In the genomic region with DNA sequence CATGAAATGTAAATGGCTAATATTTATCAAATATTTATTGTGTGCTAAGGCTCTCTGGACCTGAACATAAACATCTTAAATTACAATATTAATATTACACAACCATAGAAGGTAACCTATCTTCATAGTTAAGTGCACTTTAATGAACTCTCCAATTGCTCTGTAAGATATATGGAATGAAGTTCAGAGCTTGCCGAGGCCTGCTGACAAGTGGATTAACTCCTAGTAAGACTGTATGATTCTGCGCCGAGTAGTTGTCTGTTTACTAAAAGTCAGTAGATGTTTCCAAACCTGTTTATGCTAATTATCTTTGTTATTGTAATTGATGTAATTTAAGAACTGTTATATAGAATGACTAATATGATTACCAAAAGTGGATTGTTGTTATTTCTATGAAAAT, we compare ENCODE assay signal across 25 cellular contexts.
"Had no signal": no experiment of that assay in that cellular context is flagged by ENCODE, and none has a peak within 500 bp of the region (broad histone marks: within the 10 kb centered on the region; RNA-seq: fewer than 3 reads in every experiment).

No MANE protein-coding gene starts in this region.

- H3K27ac Mint-ChIP-seq: activated CD4-positive, alpha-beta T cell treated with anti-CD3 and anti-CD28 coated beads, Interleukin-2, amount 10 ng/mL, durations not matched to agents 7 days and 5 days; activated CD8-positive, alpha-beta memory T cell treated with anti-CD3 and anti-CD28 coated beads, Interleukin-2, amount 10 ng/mL, durations not matched to agents 7 days and 5 days; activated CD8-positive, alpha-beta T cell treated with anti-CD3 and anti-CD28 coated beads for 36 hours; activated naive CD8-positive, alpha-beta T cell treated with anti-CD3 and anti-CD28 coated beads, Interleukin-2, amount 50 U/mL, for 24 hours; mesothelial cell of epicardium; naive thymus-derived CD8-positive, alpha-beta T cell; neural progenitor cell; T-helper 2 cell treated with Interferon-gamma antibody and Interleukin-4, amounts not matched to agents 5 μg/mL and 100 μg/mL, for 36 hours had no signal

- H3K4me3 ChIP-seq: body of pancreas, esophagus squamous epithelium, left ventricle myocardium inferior, neural progenitor cell, right lobe of liver, skin epidermis, stomach, testis, vagina had no signal

- H3K36me3 Mint-ChIP-seq: activated CD8-positive, alpha-beta memory T cell treated with anti-CD3 and anti-CD28 coated beads, Interleukin-2, amount 10 ng/mL, durations not matched to agents 7 days and 5 days; mesothelial cell of epicardium; naive thymus-derived CD8-positive, alpha-beta T cell; neural progenitor cell had no signal

- H3K4me1 ChIP-seq: body of pancreas, esophagus squamous epithelium, neural progenitor cell, right lobe of liver, stomach, testis, vagina had no signal

- H3K27ac ChIP-seq: body of pancreas, esophagus squamous epithelium, left ventricle myocardium inferior, neural progenitor cell, right lobe of liver, skin epidermis, stomach, testis, vagina, WERI-Rb-1 had no signal

- H3K4me3 Mint-ChIP-seq: activated CD4-positive, alpha-beta T cell treated with anti-CD3 and anti-CD28 coated beads, Interleukin-2, amount 10 ng/mL, durations not matched to agents 7 days and 5 days; activated CD8-positive, alpha-beta memory T cell treated with anti-CD3 and anti-CD28 coated beads, Interleukin-2, amount 10 ng/mL, durations not matched to agents 7 days and 5 days; activated CD8-positive, alpha-beta T cell treated with anti-CD3 and anti-CD28 coated beads for 36 hours; activated naive CD8-positive, alpha-beta T cell treated with anti-CD3 and anti-CD28 coated beads, Interleukin-2, amount 50 U/mL, for 24 hours; mesothelial cell of epicardium; naive thymus-derived CD8-positive, alpha-beta T cell; neural progenitor cell; T-helper 2 cell treated with Interferon-gamma antibody and Interleukin-4, amounts not matched to agents 5 μg/mL and 100 μg/mL, for 36 hours had no signal

- DNase-seq: activated CD4-positive, alpha-beta T cell treated with anti-CD3 and anti-CD28 coated beads, Interleukin-2, amount 10 ng/mL, durations not matched to agents 7 days and 5 days; activated CD4-positive, CD25-positive, alpha-beta regulatory T cell treated with anti-CD3 and anti-CD28 coated beads, Interleukin-2, amount 50 U/mL, for 72 hours; activated CD8-positive, alpha-beta memory T cell treated with anti-CD3 and anti-CD28 coated beads, Interleukin-2, amount 10 ng/mL, durations not matched to agents 7 days and 5 days; activated CD8-positive, alpha-beta T cell treated with anti-CD3 and anti-CD28 coated beads for 36 hours; activated effector memory CD4-positive, alpha-beta T cell treated with anti-CD3 and anti-CD28 coated beads, Interleukin-2, amount 50 U/mL, for 16 hours; activated naive CD4-positive, alpha-beta T cell treated with anti-CD3 and anti-CD28 coated beads, Interleukin-2, amount 50 U/mL, for 16 hours; activated naive CD8-positive, alpha-beta T cell treated with anti-CD3 and anti-CD28 coated beads, Interleukin-2, amount 50 U/mL, for 24 hours; activated T-cell treated with anti-CD3 and anti-CD28 coated beads for 4 hours; body of pancreas; dermis blood vessel endothelial cell; effector memory CD4-positive, alpha-beta T cell; esophagus squamous epithelium; left ventricle myocardium inferior; naive thymus-derived CD8-positive, alpha-beta T cell; right lobe of liver; stimulated activated CD4-positive, alpha-beta T cell treated with anti-CD3 and anti-CD28 coated beads, Interleukin-1b, Interleukin-23, amount 100 ng/mL, for 48 hours; stomach; testis; trophoblast cell; WERI-Rb-1 had no signal

- H3K4me1 Mint-ChIP-seq: activated CD4-positive, alpha-beta T cell treated with anti-CD3 and anti-CD28 coated beads, Interleukin-2, amount 10 ng/mL, durations not matched to agents 7 days and 5 days; activated CD8-positive, alpha-beta memory T cell treated with anti-CD3 and anti-CD28 coated beads, Interleukin-2, amount 10 ng/mL, durations not matched to agents 7 days and 5 days; activated naive CD8-positive, alpha-beta T cell treated with anti-CD3 and anti-CD28 coated beads, Interleukin-2, amount 50 U/mL, for 24 hours; mesothelial cell of epicardium; naive thymus-derived CD8-positive, alpha-beta T cell; neural progenitor cell had no signal

- H3K27me3 ChIP-seq: body of pancreas, esophagus squamous epithelium, neural progenitor cell, right lobe of liver, stomach, testis, vagina had no signal

- ATAC-seq: activated CD8-positive, alpha-beta memory T cell treated with anti-CD3 and anti-CD28 coated beads, Interleukin-2, amount 10 ng/mL, durations not matched to agents 7 days and 5 days; activated CD8-positive, alpha-beta T cell treated with anti-CD3 and anti-CD28 coated beads for 36 hours; activated naive CD8-positive, alpha-beta T cell treated with anti-CD3 and anti-CD28 coated beads, Interleukin-2, amount 50 U/mL, for 24 hours; body of pancreas; naive thymus-derived CD8-positive, alpha-beta T cell; right lobe of liver had no signal

- H3K9me3 Mint-ChIP-seq: activated CD4-positive, alpha-beta T cell treated with anti-CD3 and anti-CD28 coated beads, Interleukin-2, amount 10 ng/mL, durations not matched to agents 7 days and 5 days; activated CD8-positive, alpha-beta T cell treated with anti-CD3 and anti-CD28 coated beads for 36 hours; activated naive CD8-positive, alpha-beta T cell treated with anti-CD3 and anti-CD28 coated beads, Interleukin-2, amount 50 U/mL, for 24 hours; mesothelial cell of epicardium; naive thymus-derived CD8-positive, alpha-beta T cell; neural progenitor cell; T-helper 2 cell treated with Interferon-gamma antibody and Interleukin-4, amounts not matched to agents 5 μg/mL and 100 μg/mL, for 36 hours had no signal
